Comparison of ENCODE assay signal across 8 cellular contexts in genomic region chr17:80147035-80147939, GRCh38. TPM values are rescaled to one million over a fixed set of nuclear protein-coding genes. Genes with fewer than 3 reads are reported as not detected.
DNase-seq lines count a peak whose midpoint lies in the region; ATAC-seq and TF ChIP-seq lines count a peak whose summit lies in the region.

Gene EIF4A3 (minus strand): TSS chr17:80147128. CDS start chr17:80146961, 167 bp downstream.

- intact Hi-C loops in activated T-helper 2 cell treated with anti-CD3 and anti-CD28 coated beads, Interferon-gamma antibody, Interleukin-2, Interleukin-4, amounts not matched to agents 10 μg/mL and 5 μg/mL and 100 μg/mL, durations not matched to agents 14 hours and 24 hours and 36 hours (cut with micrococcal nuclease), result loop anchor here (2.0 to 5.0 kb wide), 3 partner anchors 45 to 116 kb away; partner anchors contain the start of gene GAA
- intact Hi-C loops in naive thymus-derived CD4-positive, alpha-beta T cell (cut with micrococcal nuclease), result loop anchor here (1.0 to 10.0 kb wide), 11 partner anchors 46 to 1078 kb away; partner anchors contain the start of genes ENDOV (in 2 of the 2), GAA (in 2 of the 2), CBX4 (in 1 of the 2) and CCDC40 (in 1 of the 2)

- H3K4me1 ChIP-seq in RWPE2 (ENCODE audit: insufficient read depth, poor library complexity, severe bottlenecking), result no peaks in the 10 kb centered on the region
- H3K4me1 ChIP-seq in fibroblast of lung (ENCODE audit: control insufficient read depth, extremely low read depth, insufficient read depth, low read length), result peaks cover 11% of the 10 kb centered on the region
- H3K4me1 ChIP-seq in naive thymus-derived CD4-positive, alpha-beta T cell (ENCODE audit: control insufficient read depth in 2 of 2, insufficient read depth in 2 of 2, low read length in 2 of 2), result peaks cover 19 to 21% of the 10 kb centered on the region in 2 donors

- ATAC-seq in RWPE2 (ENCODE audit: low read depth), result peak; percentile 87
- ATAC-seq in naive thymus-derived CD4-positive, alpha-beta T cell, result peak; percentile 97
- peak; percentile 91 to 95 for ATAC-seq in stimulated activated naive B cell treated with anti-CD40 and anti-IgM and Interleukin-4, amounts not matched to agents 10 μg/mL and 1 μg/mL and 100 μg/mL, for 72 hours (replicated peaks)

- H3K36me3 ChIP-seq in RWPE2 (ENCODE audit: low read depth), result peaks cover 31% of the 10 kb centered on the region
- H3K36me3 ChIP-seq in fibroblast of lung (ENCODE audit: control insufficient read depth, insufficient read depth, low read length), result peaks cover 10% of the 10 kb centered on the region
- H3K36me3 ChIP-seq in naive thymus-derived CD4-positive, alpha-beta T cell (ENCODE audit: control insufficient read depth in 2 of 3, insufficient read depth in 3 of 3, low read length in 3 of 3), result peaks cover 9 to 20% (median 13%) of the 10 kb centered on the region in 3 experiments

- H3K9me3 Mint-ChIP-seq in activated T-helper 2 cell treated with anti-CD3 and anti-CD28 coated beads, Interferon-gamma antibody, Interleukin-2, Interleukin-4, amounts not matched to agents 10 μg/mL and 5 μg/mL and 100 μg/mL, durations not matched to agents 14 hours and 24 hours and 36 hours, result peaks cover 4% of the 10 kb centered on the region
- H3K9me3 Mint-ChIP-seq in naive thymus-derived CD4-positive, alpha-beta T cell, result peaks cover 0 to 9% (median 0%) of the 10 kb centered on the region in 11 donors
- no peaks in the 10 kb centered on the region for H3K9me3 Mint-ChIP-seq in stimulated activated naive B cell treated with anti-CD40 and anti-IgM and Interleukin-4, amounts not matched to agents 10 μg/mL and 1 μg/mL and 100 μg/mL, for 72 hours

- TF ChIP-seq CTCF in RWPE2 (IDR thresholded peaks at IDR 0.05; ENCODE audit: poor library complexity, severe bottlenecking) (no peak), fibroblast of lung (conservative IDR thresholded peaks at IDR 0.05 in 1 of 2, IDR thresholded peaks at IDR 0.05 in 1 of 2; ENCODE audit: low read depth in 1 of 2, low read length in 2 of 2) (no peak)

- DNase-seq in Daoy (ENCODE audit: low read depth) (peak; percentile 97), GOT3 (lab: John Stamatoyannopoulos, UW) (peak; percentile 92), LoVo (ENCODE audit: low spot score) (peak; percentile 98), RWPE2 (ENCODE audit: low spot score) (peak; percentile 97), fibroblast of lung (ENCODE audit: low read depth in 2 of 2) (peak; percentile 99)
- DNase-seq in activated T-helper 2 cell treated with anti-CD3 and anti-CD28 coated beads, Interferon-gamma antibody, Interleukin-2, Interleukin-4, amounts not matched to agents 10 μg/mL and 5 μg/mL and 100 μg/mL, durations not matched to agents 14 hours and 24 hours and 36 hours (ENCODE audit: low spot score), result peak; percentile 98
- peak; percentile 84 to 98 (median 96) for DNase-seq in naive thymus-derived CD4-positive, alpha-beta T cell
- DNase-seq in stimulated activated naive B cell treated with anti-CD40 and anti-IgM and Interleukin-4, amounts not matched to agents 10 μg/mL and 1 μg/mL and 100 μg/mL, for 72 hours, result peak; percentile 97

- CTCF ChIA-PET in naive thymus-derived CD4-positive, alpha-beta T cell (lab: Charles Lee), result interaction anchor here (1.1 kb wide), 1 partner anchor 139 kb away, joined by 6 read pairs; no protein-coding TSS in a partner anchor

- peak within 1 kb of the TSS; percentile 97 for H3K4me3 Mint-ChIP-seq in activated T-helper 2 cell treated with anti-CD3 and anti-CD28 coated beads, Interferon-gamma antibody, Interleukin-2, Interleukin-4, amounts not matched to agents 10 μg/mL and 5 μg/mL and 100 μg/mL, durations not matched to agents 14 hours and 24 hours and 36 hours (ENCODE audit: low read depth)
- peak within 1 kb of the TSS; percentile 81 to 100 (median 98) for H3K4me3 Mint-ChIP-seq in naive thymus-derived CD4-positive, alpha-beta T cell
- H3K4me3 Mint-ChIP-seq in stimulated activated naive B cell treated with anti-CD40 and anti-IgM and Interleukin-4, amounts not matched to agents 10 μg/mL and 1 μg/mL and 100 μg/mL, for 72 hours, result peak within 1 kb of the TSS; percentile 89 to 97

- peak within 1 kb of the TSS; percentile 99 for H3K4me2 ChIP-seq in fibroblast of lung (ENCODE audit: extremely low read depth, insufficient read depth, low read length)

- H3K79me2 ChIP-seq in fibroblast of lung (ENCODE audit: control insufficient read depth, insufficient read depth, low read length), result peaks cover 52% of the 10 kb centered on the region

- H3K4me3 ChIP-seq in RWPE2 (ENCODE audit: severe bottlenecking), result peak within 1 kb of the TSS; percentile 78
- H3K4me3 ChIP-seq in fibroblast of lung (replicated peaks in 1 of 4; ENCODE audit: control extremely low read depth in 1 of 4, insufficient read depth in 1 of 4, low read depth in 3 of 4, low read length in 4 of 4), result peak within 1 kb of the TSS; percentile 78 to 98 (median 88)
- H3K4me3 ChIP-seq in naive thymus-derived CD4-positive, alpha-beta T cell (ENCODE audit: low read length), result peak within 1 kb of the TSS; percentile 64

- H2AFZ ChIP-seq in fibroblast of lung (ENCODE audit: low read length), result peak within 1 kb of the TSS; percentile 74

- no peaks in the 10 kb centered on the region for H3K27me3 ChIP-seq in RWPE2 (ENCODE audit: insufficient read depth, poor library complexity, severe bottlenecking)
- H3K27me3 ChIP-seq in fibroblast of lung (ENCODE audit: control insufficient read depth, insufficient read depth, low read length), result no peaks in the 10 kb centered on the region
- H3K27me3 ChIP-seq in naive thymus-derived CD4-positive, alpha-beta T cell (ENCODE audit: control insufficient read depth in 2 of 2, insufficient read depth in 2 of 2, low read length in 2 of 2), result no peaks in the 10 kb centered on the region

- H3K9me3 ChIP-seq in RWPE2 (ENCODE audit: severe bottlenecking) (no peaks in the 10 kb centered on the region), fibroblast of lung (ENCODE audit: control insufficient read depth, insufficient read depth, low read depth, low read length) (no peaks in the 10 kb centered on the region)
- peaks cover 0 to 1% (median 0%) of the 10 kb centered on the region in 3 experiments for H3K9me3 ChIP-seq in naive thymus-derived CD4-positive, alpha-beta T cell (ENCODE audit: control insufficient read depth in 2 of 3, low read length in 3 of 3)

- H3K27me3 Mint-ChIP-seq in activated T-helper 2 cell treated with anti-CD3 and anti-CD28 coated beads, Interferon-gamma antibody, Interleukin-2, Interleukin-4, amounts not matched to agents 10 μg/mL and 5 μg/mL and 100 μg/mL, durations not matched to agents 14 hours and 24 hours and 36 hours (ENCODE audit: low read depth), result no peaks in the 10 kb centered on the region
- no peaks in the 10 kb centered on the region for H3K27me3 Mint-ChIP-seq in naive thymus-derived CD4-positive, alpha-beta T cell
- H3K27me3 Mint-ChIP-seq in stimulated activated naive B cell treated with anti-CD40 and anti-IgM and Interleukin-4, amounts not matched to agents 10 μg/mL and 1 μg/mL and 100 μg/mL, for 72 hours, result no peaks in the 10 kb centered on the region

- POLR2A ChIA-PET in naive thymus-derived CD4-positive, alpha-beta T cell (lab: Charles Lee), result interaction anchor here (0.7 to 1.4 kb wide), 4 partner anchors 46 to 947 kb away, joined by 3 to 7 read pairs (median 4); partner anchors contain the start of gene GAA

- H3K27ac ChIP-seq in RWPE2 (ENCODE audit: poor library complexity, severe bottlenecking) (peak within 1 kb of the TSS; percentile 66), fibroblast of lung (ENCODE audit: insufficient read depth, low read length) (peak within 1 kb of the TSS; percentile 96)
- peak within 1 kb of the TSS; percentile 91 for H3K27ac ChIP-seq in naive thymus-derived CD4-positive, alpha-beta T cell (ENCODE audit: low read depth, low read length)

- peaks cover 27% of the 10 kb centered on the region for H3K4me1 Mint-ChIP-seq in activated T-helper 2 cell treated with anti-CD3 and anti-CD28 coated beads, Interferon-gamma antibody, Interleukin-2, Interleukin-4, amounts not matched to agents 10 μg/mL and 5 μg/mL and 100 μg/mL, durations not matched to agents 14 hours and 24 hours and 36 hours (ENCODE audit: low read depth)
- H3K4me1 Mint-ChIP-seq in naive thymus-derived CD4-positive, alpha-beta T cell, result peaks cover 15 to 59% (median 44%) of the 10 kb centered on the region in 7 donors
- peaks cover 24 to 43% of the 10 kb centered on the region in 2 donors for H3K4me1 Mint-ChIP-seq in stimulated activated naive B cell treated with anti-CD40 and anti-IgM and Interleukin-4, amounts not matched to agents 10 μg/mL and 1 μg/mL and 100 μg/mL, for 72 hours

- H3K27ac Mint-ChIP-seq in activated T-helper 2 cell treated with anti-CD3 and anti-CD28 coated beads, Interferon-gamma antibody, Interleukin-2, Interleukin-4, amounts not matched to agents 10 μg/mL and 5 μg/mL and 100 μg/mL, durations not matched to agents 14 hours and 24 hours and 36 hours, result peak within 1 kb of the TSS; percentile 94
- H3K27ac Mint-ChIP-seq in naive thymus-derived CD4-positive, alpha-beta T cell, result peak within 1 kb of the TSS; percentile 68 to 100 (median 97)
- H3K27ac Mint-ChIP-seq in stimulated activated naive B cell treated with anti-CD40 and anti-IgM and Interleukin-4, amounts not matched to agents 10 μg/mL and 1 μg/mL and 100 μg/mL, for 72 hours, result peak within 1 kb of the TSS; percentile 98

- H3K36me3 Mint-ChIP-seq in activated T-helper 2 cell treated with anti-CD3 and anti-CD28 coated beads, Interferon-gamma antibody, Interleukin-2, Interleukin-4, amounts not matched to agents 10 μg/mL and 5 μg/mL and 100 μg/mL, durations not matched to agents 14 hours and 24 hours and 36 hours (ENCODE audit: low read depth), result peaks cover 39% of the 10 kb centered on the region
- peaks cover 0 to 7% (median 2%) of the 10 kb centered on the region in 5 donors for H3K36me3 Mint-ChIP-seq in naive thymus-derived CD4-positive, alpha-beta T cell
- peaks cover 14 to 17% of the 10 kb centered on the region in 2 donors for H3K36me3 Mint-ChIP-seq in stimulated activated naive B cell treated with anti-CD40 and anti-IgM and Interleukin-4, amounts not matched to agents 10 μg/mL and 1 μg/mL and 100 μg/mL, for 72 hours

- H3K9ac ChIP-seq in fibroblast of lung (ENCODE audit: insufficient read depth, low read length), result peak within 1 kb of the TSS; percentile 93

- H4K20me1 ChIP-seq in fibroblast of lung (ENCODE audit: control insufficient read depth, extremely low read depth, insufficient read depth, low read length), result no peaks in the 10 kb centered on the region

RNA-seq across cellular contexts. Expression of gene EIF4A3, which starts in this region (rescaled TPM):
- total RNA-seq in Daoy (2014; rRNA removed; shearing (Covaris generic)), result 105 and 186 TPM in 2 replicates
- total RNA-seq in activated T-helper 2 cell treated with anti-CD3 and anti-CD28 coated beads, Interferon-gamma antibody, Interleukin-2, Interleukin-4, amounts not matched to agents 10 μg/mL and 5 μg/mL and 100 μg/mL, durations not matched to agents 14 hours and 24 hours and 36 hours, result 167 and 169 TPM in 2 replicates
- 73.2 and 85.0 TPM in 2 replicates for total RNA-seq in fibroblast of lung
- 110 and 143 TPM in 2 replicates for polyA plus RNA-seq in fibroblast of lung
- polyA plus RNA-seq in fibroblast of lung (2012), result 85.6 and 103 TPM in 2 replicates
- polyA minus RNA-seq in fibroblast of lung (ENCODE audit: low replicate concordance), result 48.1 and 48.6 TPM in 2 replicates
- 100 to 1,000 TPM in 2 of 5 experiments, 10 to 100 TPM in 3; 48.6 to 128 (median 75.9) TPM for total RNA-seq in naive thymus-derived CD4-positive, alpha-beta T cell
- polyA plus RNA-seq in naive thymus-derived CD4-positive, alpha-beta T cell, result 10 to 100 TPM; 64.7 to 90.5 TPM

Comparison
In these comparisons a context has a peak if more than half of its experiments do, and no peak if none do; other contexts are left out.
1. Peak in every context shown above with its lines: DNase-seq, ATAC-seq, H3K4me3 ChIP-seq and H3K27ac ChIP-seq.